7 cellular contexts compared by ENCODE assay signal in genomic region chr19:50835785-50836542, GRCh38. TPM values are rescaled to one million over a fixed set of nuclear protein-coding genes. Genes with fewer than 3 reads are reported as not detected.
DNase-seq lines count a peak whose midpoint lies in the region; ATAC-seq and TF ChIP-seq lines count a peak whose summit lies in the region.

No MANE protein-coding gene starts in this region.

- H3K27ac ChIP-seq in endodermal cell (ENCODE audit: low read depth, low read length): no peak overlapping the region

- no peaks in the 10 kb centered on the region for H3K9me3 Mint-ChIP-seq in activated CD8-positive, alpha-beta T cell treated with anti-CD3 and anti-CD28 coated beads, Interleukin-2, amount 10 ng/mL, durations not matched to agents 7 days and 5 days (ENCODE audit: insufficient read depth)
- no peaks in the 10 kb centered on the region for H3K9me3 Mint-ChIP-seq in endodermal cell

- H3K4me1 ChIP-seq in endodermal cell (ENCODE audit: control insufficient read depth, insufficient read depth, low read length): no peaks in the 10 kb centered on the region

- no peaks in the 10 kb centered on the region for H3K36me3 Mint-ChIP-seq in activated CD8-positive, alpha-beta T cell treated with anti-CD3 and anti-CD28 coated beads, Interleukin-2, amount 10 ng/mL, durations not matched to agents 7 days and 5 days (ENCODE audit: low read depth)
- no peaks in the 10 kb centered on the region for H3K36me3 Mint-ChIP-seq in endodermal cell (ENCODE audit: low read depth)

- H3K4me3 ChIP-seq in endodermal cell (ENCODE audit: low read length): peak overlapping the region; percentile 80

- H3K27me3 ChIP-seq in endodermal cell (ENCODE audit: control insufficient read depth, insufficient read depth, low read length, poor library complexity, severe bottlenecking): peaks cover 26% of the 10 kb centered on the region

- peaks cover 20% of the 10 kb centered on the region for H3K27me3 Mint-ChIP-seq in activated CD8-positive, alpha-beta T cell treated with anti-CD3 and anti-CD28 coated beads, Interleukin-2, amount 10 ng/mL, durations not matched to agents 7 days and 5 days (ENCODE audit: low read depth)
- peaks cover 73% of the 10 kb centered on the region for H3K27me3 Mint-ChIP-seq in endodermal cell (ENCODE audit: insufficient read depth)

- CTCF ChIA-PET in activated CD8-positive, alpha-beta T cell treated with anti-CD3 and anti-CD28 coated beads, Interleukin-2, amount 10 ng/mL, durations not matched to agents 7 days and 5 days (lab: Charles Lee): no interaction called here

- TF ChIP-seq CTCF in endodermal cell (conservative IDR thresholded peaks at IDR 0.05): peak; percentile 36

- H3K27ac Mint-ChIP-seq in activated CD8-positive, alpha-beta T cell treated with anti-CD3 and anti-CD28 coated beads, Interleukin-2, amount 10 ng/mL, durations not matched to agents 7 days and 5 days: no peak overlapping the region
- H3K27ac Mint-ChIP-seq in endodermal cell: peak overlapping the region; percentile 78

- WGBS in endodermal cell (ENCODE audit: insufficient coverage in 1 of 2, insufficient read length in 1 of 2), 2 experiments: 8 to 9% methylated on average over 23 to 67 of the region's 67 CpGs

- H3K9me3 ChIP-seq in endodermal cell (ENCODE audit: control insufficient read depth, low read length): no peaks in the 10 kb centered on the region

- POLR2A ChIA-PET in activated CD8-positive, alpha-beta T cell treated with anti-CD3 and anti-CD28 coated beads, Interleukin-2, amount 10 ng/mL, durations not matched to agents 7 days and 5 days (lab: Charles Lee): no interaction called here

- H3K4me3 Mint-ChIP-seq in activated CD8-positive, alpha-beta T cell treated with anti-CD3 and anti-CD28 coated beads, Interleukin-2, amount 10 ng/mL, durations not matched to agents 7 days and 5 days: peak overlapping the region; percentile 73
- peak overlapping the region; percentile 72 for H3K4me3 Mint-ChIP-seq in endodermal cell

- H3K9ac ChIP-seq in endodermal cell (ENCODE audit: extremely low read depth, low read length, poor library complexity, severe bottlenecking): peak overlapping the region; percentile 34

- peak; percentile 27 for DNase-seq in NCI-H446 treated with DMSO at 0.1 percent for 48 hours (lab: John Stamatoyannopoulos, UW)
- peak; percentile 78 for DNase-seq in activated CD8-positive, alpha-beta T cell treated with anti-CD3 and anti-CD28 coated beads, Interleukin-2, amount 10 ng/mL, durations not matched to agents 7 days and 5 days
- DNase-seq in endodermal cell: peak; percentile 91
- peak; percentile 52 for DNase-seq in midbrain (lab: John Stamatoyannopoulos, UW)
- DNase-seq in stimulated activated CD8-positive, alpha-beta memory T cell treated with anti-CD3 and anti-CD28 coated beads, Interleukin-15, amount 100 ng/mL, for 24 hours (ENCODE audit: low read depth): peak; percentile 59

- ATAC-seq in GM18502 (IDR thresholded peaks at IDR 0.05; ENCODE audit: poor library complexity, unreplicated experiment) (peak; percentile 81), HG02870 (IDR thresholded peaks at IDR 0.05; ENCODE audit: unreplicated experiment) (peak; percentile 63)
- ATAC-seq in activated CD8-positive, alpha-beta T cell treated with anti-CD3 and anti-CD28 coated beads, Interleukin-2, amount 10 ng/mL, durations not matched to agents 7 days and 5 days: peak; percentile 95

- peaks cover 18% of the 10 kb centered on the region for H3K4me1 Mint-ChIP-seq in activated CD8-positive, alpha-beta T cell treated with anti-CD3 and anti-CD28 coated beads, Interleukin-2, amount 10 ng/mL, durations not matched to agents 7 days and 5 days (ENCODE audit: low read depth)
- H3K4me1 Mint-ChIP-seq in endodermal cell: peaks cover 2% of the 10 kb centered on the region

- H3K36me3 ChIP-seq in endodermal cell (ENCODE audit: control insufficient read depth, insufficient read depth, low read length): no peaks in the 10 kb centered on the region

RNA-seq across cellular contexts. Expression of gene KLK15, which starts 2.6 kb away (rescaled TPM):
- total RNA-seq in activated CD8-positive, alpha-beta T cell treated with anti-CD3 and anti-CD28 coated beads, Interleukin-2, amount 10 ng/mL, durations not matched to agents 7 days and 5 days: not detected
- total RNA-seq in endodermal cell: not detected
- polyA plus RNA-seq in endodermal cell (2013, experiment 1 of 2): not detected
- not detected for polyA plus RNA-seq in endodermal cell (2013, experiment 2 of 2)

RNA-seq across cellular contexts. Expression of gene KLK1, which starts 12.4 kb away (rescaled TPM):
- under 1 TPM; 0.45 to 0.47 TPM for total RNA-seq in activated CD8-positive, alpha-beta T cell treated with anti-CD3 and anti-CD28 coated beads, Interleukin-2, amount 10 ng/mL, durations not matched to agents 7 days and 5 days
- total RNA-seq in endodermal cell: under 1 TPM; 0.75 to 0.82 TPM
- polyA plus RNA-seq in endodermal cell (2013, experiment 1 of 2): 0.36 TPM
- not detected for polyA plus RNA-seq in endodermal cell (2013, experiment 2 of 2)

RNA-seq across cellular contexts. Expression of gene KLK3, which starts 18.8 kb away (rescaled TPM):
- not detected for total RNA-seq in activated CD8-positive, alpha-beta T cell treated with anti-CD3 and anti-CD28 coated beads, Interleukin-2, amount 10 ng/mL, durations not matched to agents 7 days and 5 days
- not detected for total RNA-seq in endodermal cell
- not detected for polyA plus RNA-seq in endodermal cell (2013, experiment 1 of 2)
- not detected for polyA plus RNA-seq in endodermal cell (2013, experiment 2 of 2)

RNA-seq across cellular contexts. Expression of gene KLK2, which starts 37.3 kb away (rescaled TPM):
- not detected for total RNA-seq in activated CD8-positive, alpha-beta T cell treated with anti-CD3 and anti-CD28 coated beads, Interleukin-2, amount 10 ng/mL, durations not matched to agents 7 days and 5 days
- total RNA-seq in endodermal cell: under 1 TPM in 1 of 2 donors, not detected in 1; 0.35 TPM
- polyA plus RNA-seq in endodermal cell (2013, experiment 1 of 2): not detected
- not detected for polyA plus RNA-seq in endodermal cell (2013, experiment 2 of 2)

RNA-seq across cellular contexts. Expression of gene ACP4, which starts 45.7 kb away (rescaled TPM):
- total RNA-seq in activated CD8-positive, alpha-beta T cell treated with anti-CD3 and anti-CD28 coated beads, Interleukin-2, amount 10 ng/mL, durations not matched to agents 7 days and 5 days: not detected
- not detected for total RNA-seq in endodermal cell
- polyA plus RNA-seq in endodermal cell (2013, experiment 1 of 2): not detected
- polyA plus RNA-seq in endodermal cell (2013, experiment 2 of 2): not detected

Comparison
In these comparisons a context has a peak if more than half of its experiments do, and no peak if none do; other contexts are left out.
1. DNase-seq: peak in every context shown above with its lines; median percentile 91 in endodermal cell; 78 in activated CD8-positive, alpha-beta T cell treated with anti-CD3 and anti-CD28 coated beads, Interleukin-2, amount 10 ng/mL, durations not matched to agents 7 days and 5 days; 59 in stimulated activated CD8-positive, alpha-beta memory T cell treated with anti-CD3 and anti-CD28 coated beads, Interleukin-15, amount 100 ng/mL, for 24 hours; 52 in midbrain; 27 in NCI-H446 treated with DMSO at 0.1 percent for 48 hours.